In the genomic region with DNA sequence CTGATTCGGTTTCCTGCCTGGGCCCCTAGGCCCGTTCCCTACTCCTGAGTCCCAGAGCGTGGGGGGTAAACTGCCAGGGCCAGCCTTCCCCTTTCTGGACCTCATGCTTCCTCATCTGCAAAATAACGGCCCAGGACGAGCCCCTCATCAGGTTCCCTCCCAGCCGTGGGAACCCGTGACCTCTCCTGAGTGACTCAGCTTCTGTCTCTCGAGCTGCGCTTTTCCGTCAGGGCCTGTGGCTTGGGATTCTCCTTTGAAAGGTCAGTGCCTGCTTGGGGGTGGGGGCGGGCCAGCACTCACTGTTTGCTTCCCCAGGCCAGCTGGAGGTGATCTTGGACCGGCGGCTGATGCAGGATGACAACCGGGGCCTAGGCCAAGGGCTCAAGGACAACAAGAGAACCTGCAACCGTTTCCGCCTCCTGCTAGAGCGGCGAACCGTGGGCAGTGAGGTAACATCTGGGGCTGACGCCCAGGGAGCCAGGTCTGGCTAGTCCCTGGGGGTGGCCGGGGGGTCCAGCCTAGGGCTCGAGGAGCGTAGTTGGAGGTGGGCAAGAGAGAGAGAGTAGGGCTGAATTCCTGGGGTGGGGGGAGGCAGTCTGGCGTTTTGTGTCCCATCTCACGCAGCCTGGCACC, we compare ENCODE assay signal across 9 cellular contexts. TPM values are rescaled to one million over a fixed set of nuclear protein-coding genes. Genes with fewer than 3 reads are reported as not detected.
A peak's percentile ranks its signal among the peaks of the same experiment; 100 is the strongest.
DNase-seq lines count a peak whose midpoint lies in the region; TF ChIP-seq lines count a peak whose summit lies in the region.
"Had no signal": no experiment of that assay in that cellular context is flagged by ENCODE, and none has a peak within 500 bp of the region (broad histone marks: within the 10 kb centered on the region; RNA-seq: fewer than 3 reads in every experiment).

No MANE protein-coding gene starts in this region.

- H3K9me3 ChIP-seq in esophagus squamous epithelium (no peaks in the 10 kb centered on the region), esophagus muscularis mucosa (no peaks in the 10 kb centered on the region)

- TF ChIP-seq CTCF in NB4 (IDR thresholded peaks at IDR 0.05; ENCODE audit: low read depth, low read length): no peak
- no peak for TF ChIP-seq CTCF in esophagus squamous epithelium (IDR thresholded peaks at IDR 0.05)
- no peak for TF ChIP-seq CTCF in osteocyte (IDR thresholded peaks at IDR 0.05)
- no peak for TF ChIP-seq CTCF in foreskin fibroblast (IDR thresholded peaks at IDR 0.05; ENCODE audit: low read depth, low read length)
- TF ChIP-seq CTCF in esophagus muscularis mucosa (IDR thresholded peaks at IDR 0.05): no peak

- no peaks in the 10 kb centered on the region for H3K27me3 Mint-ChIP-seq in osteocyte (ENCODE audit: unreplicated experiment)
- H3K27me3 Mint-ChIP-seq: activated CD4-positive, alpha-beta memory T cell treated with anti-CD3 and anti-CD28 coated beads, Interleukin-2, amount 10 ng/mL, durations not matched to agents 7 days and 5 days had no signal

- H3K4me3 ChIP-seq in NB4 (ENCODE audit: low read depth, low read length): no peak overlapping the region
- no peak overlapping the region for H3K4me3 ChIP-seq in esophagus squamous epithelium
- no peak overlapping the region for H3K4me3 ChIP-seq in foreskin fibroblast (ENCODE audit: low read depth in 1 of 2, low read length in 2 of 2)
- H3K4me3 ChIP-seq in esophagus muscularis mucosa: no peak overlapping the region

- TF ChIP-seq POLR2A in NB4 (IDR thresholded peaks at IDR 0.05; ENCODE audit: extremely low read depth, insufficient read length) (no peak), esophagus squamous epithelium (IDR thresholded peaks at IDR 0.05) (no peak), esophagus muscularis mucosa (IDR thresholded peaks at IDR 0.05; ENCODE audit: low read depth) (no peak)

- 77 to 83% methylated on average over 15 to 19 of the region's 25 CpGs for WGBS in esophagus squamous epithelium, 2 donors
- 78% methylated on average over 17 of the region's 25 CpGs for WGBS in esophagus muscularis mucosa

- H3K4me1 Mint-ChIP-seq in osteocyte (ENCODE audit: unreplicated experiment): no peaks in the 10 kb centered on the region
- H3K4me1 Mint-ChIP-seq: activated CD4-positive, alpha-beta memory T cell treated with anti-CD3 and anti-CD28 coated beads, Interleukin-2, amount 10 ng/mL, durations not matched to agents 7 days and 5 days had no signal

- H3K27ac Mint-ChIP-seq in osteocyte (ENCODE audit: unreplicated experiment): peak overlapping the region; percentile 38

- H3K27me3 ChIP-seq in esophagus squamous epithelium (no peaks in the 10 kb centered on the region), esophagus muscularis mucosa (no peaks in the 10 kb centered on the region)

- no peaks in the 10 kb centered on the region for H3K4me1 ChIP-seq in esophagus squamous epithelium
- H3K4me1 ChIP-seq in esophagus muscularis mucosa: peaks cover 0 to 10% (median 0%) of the 10 kb centered on the region in 4 donors

- intact Hi-C loops in esophagus squamous epithelium (cut with DNase I): no loop called here
- intact Hi-C loops in esophagus muscularis mucosa (cut with DNase I): no loop called here

- peaks cover 41% of the 10 kb centered on the region for H3K36me3 Mint-ChIP-seq in osteocyte (ENCODE audit: unreplicated experiment)

- H3K9me3 Mint-ChIP-seq in osteocyte (ENCODE audit: unreplicated experiment): no peaks in the 10 kb centered on the region
- H3K9me3 Mint-ChIP-seq: activated CD4-positive, alpha-beta memory T cell treated with anti-CD3 and anti-CD28 coated beads, Interleukin-2, amount 10 ng/mL, durations not matched to agents 7 days and 5 days had no signal

- DNase-seq in NB4 (ENCODE audit: low read depth) (peak; percentile 98), esophagus squamous epithelium (lab: John Stamatoyannopoulos, UW) (peak; percentile 12), osteocyte (ENCODE audit: extremely low spot score, unreplicated experiment) (no peak), foreskin fibroblast (no peak), NCI-H1694 treated with DMSO at 0.1 percent for 48 hours (lab: John Stamatoyannopoulos, UW) (no peak), esophagus muscularis mucosa (ENCODE audit: extremely low spot score) (no peak)
- DNase-seq: activated CD4-positive, alpha-beta memory T cell treated with anti-CD3 and anti-CD28 coated beads, Interleukin-2, amount 10 ng/mL, durations not matched to agents 7 days and 5 days; mammary epithelial cell; NCI-H69 had no signal

- H3K4me3 Mint-ChIP-seq in osteocyte (ENCODE audit: unreplicated experiment): no peak overlapping the region
- H3K4me3 Mint-ChIP-seq: activated CD4-positive, alpha-beta memory T cell treated with anti-CD3 and anti-CD28 coated beads, Interleukin-2, amount 10 ng/mL, durations not matched to agents 7 days and 5 days had no signal

- H3K27ac ChIP-seq in esophagus squamous epithelium (peak overlapping the region in 1 of 4 donors; percentile 2), esophagus muscularis mucosa (replicated peaks in 1 of 4) (no peak overlapping the region)

- no peak for TF ChIP-seq EP300 in esophagus muscularis mucosa (IDR thresholded peaks at IDR 0.05)

- H3K36me3 ChIP-seq in esophagus squamous epithelium (peaks cover 61 to 100% (median 64%) of the 10 kb centered on the region in 3 donors), esophagus muscularis mucosa (peaks cover 81 to 100% (median 100%) of the 10 kb centered on the region in 4 donors)

RNA-seq across cellular contexts. Expression of a gene that starts 12.8 kb away (rescaled TPM):
- 10 to 100 TPM in 3 of 4 donors, 1 to 10 TPM in 1; 9.9 to 25.2 (median 12.1) TPM for total RNA-seq in esophagus squamous epithelium
- total RNA-seq in osteocyte: 65.2 and 70.0 TPM in 2 replicates
- total RNA-seq in esophagus muscularis mucosa: 10 to 100 TPM; 27.0 to 80.9 (median 31.7) TPM

RNA-seq across cellular contexts. Expression of a gene that starts 16.4 kb away (rescaled TPM):
- total RNA-seq in esophagus squamous epithelium: 10 to 100 TPM in 3 of 4 donors, 1 to 10 TPM in 1; 5.8 to 13.7 (median 11.7) TPM
- total RNA-seq in osteocyte: 9.5 and 11.4 TPM in 2 replicates
- 1 to 10 TPM; 5.1 to 7.9 (median 6.0) TPM for total RNA-seq in esophagus muscularis mucosa

RNA-seq across cellular contexts. Expression of a gene that starts 19.2 kb away (rescaled TPM):
- total RNA-seq in esophagus squamous epithelium (10 to 100 TPM; 38.7 to 76.0 (median 64.2) TPM), osteocyte (83.0 and 83.5 TPM in 2 replicates), esophagus muscularis mucosa (100 to 1,000 TPM in 1 of 4 donors, 10 to 100 TPM in 3; 88.6 to 113 (median 93.2) TPM)

RNA-seq across cellular contexts. Expression of a gene that starts 31.6 kb away (rescaled TPM):
- total RNA-seq in esophagus squamous epithelium (10 to 100 TPM in 2 of 4 donors, 1 to 10 TPM in 2; 1.8 to 13.4 (median 9.7) TPM), osteocyte (2.2 and 2.5 TPM in 2 replicates), esophagus muscularis mucosa (10 to 100 TPM; 26.1 to 41.9 (median 34.0) TPM)

RNA-seq across cellular contexts. Expression of a gene that starts 38.8 kb away (rescaled TPM):
- total RNA-seq in esophagus squamous epithelium: 10 to 100 TPM in 1 of 4 donors, 1 to 10 TPM in 3; 8.7 to 12.6 (median 9.8) TPM
- 12.0 and 12.8 TPM in 2 replicates for total RNA-seq in osteocyte
- 10 to 100 TPM in 1 of 4 donors, 1 to 10 TPM in 3; 5.3 to 12.7 (median 9.2) TPM for total RNA-seq in esophagus muscularis mucosa

Comparison
In these comparisons a context has a peak if more than half of its experiments do, and no peak if none do; other contexts are left out.
1. DNase-seq: peak in NB4 (single experiment) and esophagus squamous epithelium (single experiment); none in osteocyte (single experiment), foreskin fibroblast (0 of 2), NCI-H1694 treated with DMSO at 0.1 percent for 48 hours (single experiment) and esophagus muscularis mucosa (single experiment).